Comparison of ENCODE assay signal across 9 cellular contexts in the genomic region with DNA sequence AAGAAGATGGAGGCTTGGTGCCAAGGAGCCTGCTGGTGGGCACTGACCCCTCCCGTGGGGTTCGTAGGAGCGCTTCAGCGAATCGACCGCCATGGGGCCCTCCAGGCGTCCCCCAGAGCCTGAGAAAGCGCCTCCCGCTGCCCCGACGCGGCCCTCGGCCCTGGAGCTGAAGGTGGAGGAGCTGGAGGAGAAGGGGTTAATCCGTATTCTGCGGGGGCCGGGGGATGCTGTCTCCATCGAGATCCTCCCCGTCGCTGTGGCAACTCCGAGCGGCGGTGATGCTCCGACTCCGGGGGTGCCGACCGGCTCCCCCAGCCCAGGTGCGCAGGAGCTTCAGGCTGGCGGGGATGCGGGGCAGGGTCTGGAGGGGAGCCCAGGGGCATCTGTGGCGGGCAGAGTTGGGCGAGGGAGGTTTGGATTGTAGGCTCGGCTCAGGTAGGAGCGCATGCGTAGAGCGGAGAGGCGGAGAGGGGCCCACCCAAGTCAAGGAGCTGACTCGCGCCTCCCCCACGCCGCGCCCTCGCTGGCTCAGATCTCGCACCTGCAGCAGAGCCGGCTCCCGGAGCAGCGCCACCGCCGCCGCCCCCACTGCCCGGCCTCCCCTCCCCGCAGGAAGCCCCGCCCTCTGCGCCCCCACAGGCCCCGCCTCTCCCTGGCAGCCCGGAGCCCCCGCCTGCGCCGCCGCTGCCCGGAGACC. TPM values are rescaled to one million over a fixed set of nuclear protein-coding genes. Genes with fewer than 3 reads are reported as not detected.
DNase-seq lines count a peak whose midpoint lies in the region; ATAC-seq, FAIRE-seq and TF ChIP-seq lines count a peak whose summit lies in the region.
"Had no signal": no experiment of that assay in that cellular context is flagged by ENCODE, and none has a peak within 500 bp of the region (broad histone marks: within the 10 kb centered on the region; RNA-seq: fewer than 3 reads in every experiment).

No MANE protein-coding gene starts in this region.

- H3K4me2 ChIP-seq in astrocyte (ENCODE audit: low read length), result peak overlapping the region; percentile 79

- H2AFZ ChIP-seq in astrocyte (ENCODE audit: low read depth, low read length), result peak overlapping the region; percentile 47

- H3K79me2 ChIP-seq in astrocyte (ENCODE audit: insufficient read depth, low read length), result no peaks in the 10 kb centered on the region

- peak overlapping the region; percentile 5 for H3K4me3 ChIP-seq in astrocyte (ENCODE audit: insufficient read depth, low read depth, low read length)
- H3K4me3 ChIP-seq in iPS-15b (ENCODE audit: low read depth, low read length), result peak overlapping the region; percentile 65

- peak; percentile 91 for DNase-seq in NCI-H1436 (lab: John Stamatoyannopoulos, UW)
- DNase-seq in astrocyte (ENCODE audit: low read depth), result no peak
- no peak for DNase-seq in stimulated activated effector memory CD8-positive, alpha-beta T cell treated with anti-CD3 and anti-CD28 coated beads, Interleukin-12 subunit alpha, Interleukin-12 subunit beta, amount 100 ng/mL, for 72 hours (ENCODE audit: low spot score in 2 of 2)
- no peak for DNase-seq in naive thymus-derived CD8-positive, alpha-beta T cell
- no peak for DNase-seq in EL
- DNase-seq in SHP77 (lab: John Stamatoyannopoulos, UW), result no peak
- DNase-seq in stimulated activated CD4-positive, alpha-beta T cell treated with anti-CD3 and anti-CD28 coated beads, Interleukin-15, amount 100 ng/mL, for 24 hours, result no peak
- DNase-seq: SHP77 treated with DMSO at 0.1 percent for 48 hours had no signal

- H3K4me1 Mint-ChIP-seq in astrocyte (ENCODE audit: low read depth, unreplicated experiment), result peaks cover 1% of the 10 kb centered on the region
- H3K4me1 Mint-ChIP-seq in stimulated activated effector memory CD8-positive, alpha-beta T cell treated with anti-CD3 and anti-CD28 coated beads, Interleukin-12 subunit alpha, Interleukin-12 subunit beta, amount 100 ng/mL, for 72 hours, result peaks cover 57% of the 10 kb centered on the region
- peaks cover 14 to 51% (median 35%) of the 10 kb centered on the region in 4 donors for H3K4me1 Mint-ChIP-seq in naive thymus-derived CD8-positive, alpha-beta T cell

- no peak overlapping the region for H3K9ac ChIP-seq in astrocyte (ENCODE audit: low read length)
- peak overlapping the region; percentile 24 for H3K9ac ChIP-seq in iPS-15b (ENCODE audit: low read depth, low read length)

- H3K36me3 ChIP-seq in astrocyte (ENCODE audit: insufficient read depth, low read length) (no peaks in the 10 kb centered on the region), iPS-15b (ENCODE audit: control insufficient read depth, insufficient read depth, low read length) (peaks cover 3% of the 10 kb centered on the region)

- H3K9me3 Mint-ChIP-seq in astrocyte (ENCODE audit: unreplicated experiment), result no peaks in the 10 kb centered on the region
- H3K9me3 Mint-ChIP-seq in stimulated activated effector memory CD8-positive, alpha-beta T cell treated with anti-CD3 and anti-CD28 coated beads, Interleukin-12 subunit alpha, Interleukin-12 subunit beta, amount 100 ng/mL, for 72 hours, result no peaks in the 10 kb centered on the region
- no peaks in the 10 kb centered on the region for H3K9me3 Mint-ChIP-seq in naive thymus-derived CD8-positive, alpha-beta T cell

- H3K4me1 ChIP-seq in astrocyte (ENCODE audit: insufficient read depth, low read length) (peaks cover 4% of the 10 kb centered on the region), iPS-15b (ENCODE audit: control insufficient read depth, insufficient read depth, low read length) (peaks cover 3% of the 10 kb centered on the region)

- POLR2A ChIA-PET in naive thymus-derived CD8-positive, alpha-beta T cell (lab: Charles Lee), result interaction anchor here (1.0 to 47.5 kb wide), 4 partner anchors 7 to 93 kb away, joined by 3 to 1514 read pairs (median 759); a partner anchor contains a TSS

- no peak for ATAC-seq in stimulated activated effector memory CD8-positive, alpha-beta T cell treated with anti-CD3 and anti-CD28 coated beads, Interleukin-12 subunit alpha, Interleukin-12 subunit beta, amount 100 ng/mL, for 72 hours
- no peak for ATAC-seq in naive thymus-derived CD8-positive, alpha-beta T cell

- TF ChIP-seq CTCF in astrocyte (IDR thresholded peaks at IDR 0.05; ENCODE audit: insufficient read depth, low read depth, low read length), result no peak

- H3K9me3 ChIP-seq in astrocyte (ENCODE audit: insufficient read depth, low read depth, low read length), result no peaks in the 10 kb centered on the region
- no peaks in the 10 kb centered on the region for H3K9me3 ChIP-seq in iPS-15b (ENCODE audit: control insufficient read depth, insufficient read depth, low read length)

- no peak overlapping the region for H3K27ac ChIP-seq in astrocyte (ENCODE audit: low read depth, low read length)

- peaks cover 6% of the 10 kb centered on the region for H4K20me1 ChIP-seq in astrocyte (ENCODE audit: insufficient read depth, low read length)

- peaks cover 13% of the 10 kb centered on the region for H3K36me3 Mint-ChIP-seq in astrocyte (ENCODE audit: low read depth, unreplicated experiment)
- H3K36me3 Mint-ChIP-seq in stimulated activated effector memory CD8-positive, alpha-beta T cell treated with anti-CD3 and anti-CD28 coated beads, Interleukin-12 subunit alpha, Interleukin-12 subunit beta, amount 100 ng/mL, for 72 hours, result peaks cover 100% of the 10 kb centered on the region
- peaks cover 5 to 81% (median 17%) of the 10 kb centered on the region in 3 donors for H3K36me3 Mint-ChIP-seq in naive thymus-derived CD8-positive, alpha-beta T cell

- H3K27me3 Mint-ChIP-seq in astrocyte (ENCODE audit: low read depth, unreplicated experiment), result peaks cover 52% of the 10 kb centered on the region
- no peaks in the 10 kb centered on the region for H3K27me3 Mint-ChIP-seq in naive thymus-derived CD8-positive, alpha-beta T cell

- peaks cover 24% of the 10 kb centered on the region for H3K27me3 ChIP-seq in astrocyte (ENCODE audit: insufficient read depth, low read length)
- H3K27me3 ChIP-seq in iPS-15b (ENCODE audit: control insufficient read depth, insufficient read depth, low read length), result peaks cover 24% of the 10 kb centered on the region

- no peak overlapping the region for H3K27ac Mint-ChIP-seq in astrocyte (ENCODE audit: unreplicated experiment)
- peak overlapping the region; percentile 82 for H3K27ac Mint-ChIP-seq in stimulated activated effector memory CD8-positive, alpha-beta T cell treated with anti-CD3 and anti-CD28 coated beads, Interleukin-12 subunit alpha, Interleukin-12 subunit beta, amount 100 ng/mL, for 72 hours
- no peak overlapping the region for H3K27ac Mint-ChIP-seq in naive thymus-derived CD8-positive, alpha-beta T cell

- FAIRE-seq in astrocyte (lab: Jason Lieb, UNC), result no peak

- no peak overlapping the region for H3K4me3 Mint-ChIP-seq in astrocyte (ENCODE audit: unreplicated experiment)
- no peak overlapping the region for H3K4me3 Mint-ChIP-seq in stimulated activated effector memory CD8-positive, alpha-beta T cell treated with anti-CD3 and anti-CD28 coated beads, Interleukin-12 subunit alpha, Interleukin-12 subunit beta, amount 100 ng/mL, for 72 hours
- no peak overlapping the region for H3K4me3 Mint-ChIP-seq in naive thymus-derived CD8-positive, alpha-beta T cell

RNA-seq across cellular contexts. Expression of a gene that starts 19.8 kb away (rescaled TPM):
- 4.0 and 4.7 TPM in 2 replicates for total RNA-seq in astrocyte
- total RNA-seq in naive thymus-derived CD8-positive, alpha-beta T cell, result 100 to 1,000 TPM; 383 to 394 TPM
- 10 to 100 TPM; 18.0 to 35.5 (median 21.5) TPM for polyA plus RNA-seq in naive thymus-derived CD8-positive, alpha-beta T cell

RNA-seq across cellular contexts. Expression of a gene that starts 20.4 kb away (rescaled TPM):
- total RNA-seq in astrocyte, result not detected in 2 replicates
- under 1 TPM; 0.47 to 0.75 TPM for total RNA-seq in naive thymus-derived CD8-positive, alpha-beta T cell
- under 1 TPM; 0.30 to 0.81 (median 0.44) TPM for polyA plus RNA-seq in naive thymus-derived CD8-positive, alpha-beta T cell

Comparison
In these comparisons a context has a peak if more than half of its experiments do, and no peak if none do; other contexts are left out.
1. RNA of a gene that starts 19.8 kb away (total RNA-seq): 383 to 394 TPM in naive thymus-derived CD8-positive, alpha-beta T cell; 4.0 to 4.7 TPM in astrocyte; every median in the first group is over 10 times any median in the second.